Comparison of ENCODE assay signal across 9 cellular contexts in genomic region chr9:34610434-34611206, GRCh38. TPM values are rescaled to one million over a fixed set of nuclear protein-coding genes. Genes with fewer than 3 reads are reported as not detected.
A peak's percentile ranks its signal among the peaks of the same experiment; 100 is the strongest.
DNase-seq lines count a peak whose midpoint lies in the region; ATAC-seq and TF ChIP-seq lines count a peak whose summit lies in the region.
"Had no signal": no experiment of that assay in that cellular context is flagged by ENCODE, and none has a peak within 500 bp of the region (broad histone marks: within the 10 kb centered on the region; RNA-seq: fewer than 3 reads in every experiment).

No MANE protein-coding gene starts in this region.

- no peak for DNase-seq in T-helper 2 cell treated with Interferon-gamma antibody and Interleukin-4, amounts not matched to agents 5 μg/mL and 100 μg/mL, for 36 hours (ENCODE audit: low spot score)
- DNase-seq in T-helper 2 cell (no peak), T-helper 17 cell (no peak), cardiac muscle cell (ENCODE audit: low read depth in 1 of 2, low spot score in 1 of 2) (peak in 1 of 2 donors; percentile 44), Peyer's patch (no peak), DMS79 (lab: John Stamatoyannopoulos, UW) (no peak), HK-2 (ENCODE audit: unreplicated experiment) (no peak)
- DNase-seq: stimulated activated CD4-positive, alpha-beta T cell treated with anti-CD3 and anti-CD28 coated beads, Interleukin-2, amount 100 ng/mL, for 24 hours had no signal

- peaks cover 9% of the 10 kb centered on the region for H3K36me3 Mint-ChIP-seq in T-helper 2 cell treated with Interferon-gamma antibody and Interleukin-4, amounts not matched to agents 5 μg/mL and 100 μg/mL, for 36 hours (ENCODE audit: low read depth)
- peaks cover 2% of the 10 kb centered on the region for H3K36me3 Mint-ChIP-seq in T-helper 17 cell (ENCODE audit: low read depth)

- H3K4me1 ChIP-seq in cardiac muscle cell (ENCODE audit: low read depth) (peaks cover 8% of the 10 kb centered on the region), Peyer's patch (peaks cover 0 to 29% (median 2%) of the 10 kb centered on the region in 4 donors)

- H3K27ac ChIP-seq in cardiac muscle cell (peak overlapping the region; percentile 79), skin epidermis (peak overlapping the region in 3 of 21 experiments; percentile 9 to 91 (median 81)), Peyer's patch (no peak overlapping the region)

- no peak for ATAC-seq in T-helper 17 cell

- no peaks in the 10 kb centered on the region for H3K27me3 Mint-ChIP-seq in T-helper 2 cell treated with Interferon-gamma antibody and Interleukin-4, amounts not matched to agents 5 μg/mL and 100 μg/mL, for 36 hours (ENCODE audit: low read depth)
- no peaks in the 10 kb centered on the region for H3K27me3 Mint-ChIP-seq in T-helper 17 cell

- H3K9me3 ChIP-seq in T-helper 17 cell (ENCODE audit: control insufficient read depth, low read length, poor library complexity, severe bottlenecking) (no peaks in the 10 kb centered on the region), cardiac muscle cell (ENCODE audit: low read depth) (no peaks in the 10 kb centered on the region), Peyer's patch (no peaks in the 10 kb centered on the region)

- no peak overlapping the region for H3K27ac Mint-ChIP-seq in T-helper 2 cell treated with Interferon-gamma antibody and Interleukin-4, amounts not matched to agents 5 μg/mL and 100 μg/mL, for 36 hours
- peak overlapping the region; percentile 93 for H3K27ac Mint-ChIP-seq in T-helper 17 cell

- TF ChIP-seq POLR2A in Peyer's patch (IDR thresholded peaks at IDR 0.05): no peak

- no peaks in the 10 kb centered on the region for H3K27me3 ChIP-seq in cardiac muscle cell
- no peaks in the 10 kb centered on the region for H3K27me3 ChIP-seq in Peyer's patch

- TF ChIP-seq CTCF in cardiac muscle cell (IDR thresholded peaks at IDR 0.05; ENCODE audit: low read depth, low read length) (no peak), Peyer's patch (IDR thresholded peaks at IDR 0.05) (no peak)

- peak overlapping the region; percentile 92 for H3K4me3 Mint-ChIP-seq in T-helper 2 cell treated with Interferon-gamma antibody and Interleukin-4, amounts not matched to agents 5 μg/mL and 100 μg/mL, for 36 hours
- H3K4me3 Mint-ChIP-seq in T-helper 17 cell: peak overlapping the region; percentile 47

- H3K36me3 ChIP-seq in cardiac muscle cell (no peaks in the 10 kb centered on the region), Peyer's patch (peaks cover 0 to 19% (median 0%) of the 10 kb centered on the region in 3 donors)

- peaks cover 18% of the 10 kb centered on the region for H3K4me1 Mint-ChIP-seq in T-helper 2 cell treated with Interferon-gamma antibody and Interleukin-4, amounts not matched to agents 5 μg/mL and 100 μg/mL, for 36 hours (ENCODE audit: low read depth)
- peaks cover 23% of the 10 kb centered on the region for H3K4me1 Mint-ChIP-seq in T-helper 17 cell

- H3K4me3 ChIP-seq in cardiac muscle cell (peak overlapping the region; percentile 58), skin epidermis (peak overlapping the region in 5 of 7 experiments; percentile 50 to 77 (median 60)), Peyer's patch (peak overlapping the region in 2 of 4 donors; percentile 70 to 82)

- H3K9me3 Mint-ChIP-seq in T-helper 2 cell treated with Interferon-gamma antibody and Interleukin-4, amounts not matched to agents 5 μg/mL and 100 μg/mL, for 36 hours: no peaks in the 10 kb centered on the region

RNA-seq across cellular contexts. Expression of gene RPP25L, which starts 1.3 kb away (rescaled TPM):
- total RNA-seq in T-helper 17 cell: 1 to 10 TPM; 8.3 to 9.0 TPM
- 68.4 and 71.6 TPM in 2 replicates for total RNA-seq in cardiac muscle cell
- polyA plus RNA-seq in cardiac muscle cell: 84.3 and 89.4 TPM in 2 replicates
- total RNA-seq in Peyer's patch: 10 to 100 TPM; 28.9 to 83.5 (median 54.8) TPM

RNA-seq across cellular contexts. Expression of gene DCTN3, which starts 9.7 kb away (rescaled TPM):
- total RNA-seq in T-helper 17 cell (10 to 100 TPM; 76.4 to 82.4 TPM), cardiac muscle cell (79.8 and 82.7 TPM in 2 replicates), Peyer's patch (10 to 100 TPM; 37.4 to 70.1 (median 47.5) TPM)
- polyA plus RNA-seq in cardiac muscle cell: 172 and 180 TPM in 2 replicates

RNA-seq across cellular contexts. Expression of gene ARID3C, which starts 18.2 kb away (rescaled TPM):
- total RNA-seq in T-helper 17 cell (under 1 TPM in 1 of 2 donors, not detected in 1; 0.27 TPM), cardiac muscle cell (0.27 and 1.7 TPM in 2 replicates), Peyer's patch (under 1 TPM in 1 of 4 donors, not detected in 3; 0.53 TPM)
- polyA plus RNA-seq in cardiac muscle cell: 1.4 TPM in 1 of 2 replicates, not detected in the other

RNA-seq across cellular contexts. Expression of gene CNTFR, which starts 21.1 kb away (rescaled TPM):
- total RNA-seq in T-helper 17 cell (not detected), cardiac muscle cell (23.1 and 29.8 TPM in 2 replicates), Peyer's patch (10 to 100 TPM in 3 of 4 donors, 1 to 10 TPM in 1; 1.7 to 24.6 (median 15.6) TPM)
- polyA plus RNA-seq in cardiac muscle cell: 15.5 and 22.4 TPM in 2 replicates

RNA-seq across cellular contexts. Expression of gene SIGMAR1, which starts 27.0 kb away (rescaled TPM):
- total RNA-seq in T-helper 17 cell (10 to 100 TPM; 30.2 to 39.4 TPM), cardiac muscle cell (106 and 125 TPM in 2 replicates), Peyer's patch (100 to 1,000 TPM in 3 of 4 donors, 10 to 100 TPM in 1; 63.5 to 138 (median 111) TPM)
- 137 and 144 TPM in 2 replicates for polyA plus RNA-seq in cardiac muscle cell
